In the genomic region with DNA sequence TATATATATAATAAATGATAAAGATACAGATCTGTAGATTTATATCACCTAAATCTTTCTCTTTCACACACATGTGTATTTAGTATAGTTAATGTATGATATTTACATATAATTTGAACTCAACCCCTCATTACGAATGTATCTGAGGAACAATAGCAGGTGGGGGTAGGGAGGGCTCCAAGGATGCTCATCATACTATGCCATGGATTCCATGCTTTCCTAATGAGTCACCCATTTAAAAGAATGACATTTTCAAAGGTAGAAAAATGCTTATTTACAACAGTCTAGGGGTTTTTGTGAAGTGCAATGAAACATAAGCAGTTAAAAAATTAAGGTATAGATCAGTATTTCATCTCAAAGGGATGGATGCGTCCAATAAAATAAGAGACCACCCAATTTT, we compare ENCODE assay signal across 23 cellular contexts.
DNase-seq lines count a peak whose midpoint lies in the region; ATAC-seq, FAIRE-seq and TF ChIP-seq lines count a peak whose summit lies in the region.
"Had no signal": no experiment of that assay in that cellular context is flagged by ENCODE, and none has a peak within 500 bp of the region (broad histone marks: within the 10 kb centered on the region; RNA-seq: fewer than 3 reads in every experiment).

No MANE protein-coding gene starts in this region.

- no peaks in the 10 kb centered on the region for H4K20me1 ChIP-seq in endothelial cell of umbilical vein (replicated peaks; ENCODE audit: control insufficient read depth, extremely low read depth, insufficient read depth, low read length)

- H3K4me1 ChIP-seq in HUES48 (ENCODE audit: control insufficient read depth, insufficient read depth, low read length), result peaks cover 33% of the 10 kb centered on the region
- no peaks in the 10 kb centered on the region for H3K4me1 ChIP-seq in endothelial cell of umbilical vein (ENCODE audit: control insufficient read depth, extremely low read depth, insufficient read depth, low read length)
- H3K4me1 ChIP-seq in neuronal stem cell (ENCODE audit: control insufficient read depth in 2 of 2, insufficient read depth in 1 of 2, low read depth in 1 of 2, low read length in 2 of 2), result peaks cover 0 to 10% of the 10 kb centered on the region in 2 donors
- no peaks in the 10 kb centered on the region for H3K4me1 ChIP-seq in left ventricle myocardium inferior

- no peak overlapping the region for H4K91ac ChIP-seq in neuronal stem cell (ENCODE audit: low read depth, low read length, poor library complexity)

- WGBS in neuronal stem cell (ENCODE audit: extremely low coverage in 2 of 2, insufficient read length in 2 of 2, insufficient replicate concordance in 1 of 2), 2 donors, result no CpG with 5 or more reads among the region's 2 CpGs

- FAIRE-seq in endothelial cell of umbilical vein (lab: Jason Lieb, UNC), result no peak
- FAIRE-seq: D721Med, H54, RCC 7860 had no signal

- H3K4me2 ChIP-seq in endothelial cell of umbilical vein (ENCODE audit: insufficient read depth, low read length) (no peak overlapping the region), neuronal stem cell (ENCODE audit: insufficient read depth, low read length, poor library complexity, severe bottlenecking) (no peak overlapping the region)
- H3K4me2 ChIP-seq: KMS-11 had no signal

- POLR2A ChIA-PET in WTC11 (lab: Charles Lee), result no interaction called here
- POLR2A ChIA-PET in endothelial cell of umbilical vein (lab: Charles Lee), result no interaction called here

- no peak overlapping the region for H2AFZ ChIP-seq in endothelial cell of umbilical vein (ENCODE audit: low read depth, low read length)
- no peak overlapping the region for H2AFZ ChIP-seq in neuronal stem cell (ENCODE audit: low read length)

- H3K4me3 Mint-ChIP-seq in WTC11, result no peak overlapping the region
- H3K4me3 Mint-ChIP-seq: CD14-positive monocyte had no signal

- H3K18ac ChIP-seq in neuronal stem cell (ENCODE audit: low read length), result no peak overlapping the region

- no peak overlapping the region for H2BK15ac ChIP-seq in neuronal stem cell (ENCODE audit: low read length)

- H3K36me3 ChIP-seq in HUES48 (ENCODE audit: control insufficient read depth, insufficient read depth, low read length) (no peaks in the 10 kb centered on the region), endothelial cell of umbilical vein (ENCODE audit: control insufficient read depth in 2 of 2, extremely low read depth in 1 of 2, insufficient read depth in 2 of 2, low read length in 2 of 2) (no peaks in the 10 kb centered on the region), neuronal stem cell (replicated peaks in 1 of 2; ENCODE audit: control insufficient read depth in 2 of 2, insufficient read depth in 2 of 2, low read length in 2 of 2) (no peaks in the 10 kb centered on the region), MG63 (no peaks in the 10 kb centered on the region), left ventricle myocardium inferior (no peaks in the 10 kb centered on the region)
- H3K36me3 ChIP-seq: SJSA1 had no signal

- H3K27me3 ChIP-seq in HUES48 (ENCODE audit: control insufficient read depth, insufficient read depth, low read length), result no peaks in the 10 kb centered on the region
- H3K27me3 ChIP-seq in endothelial cell of umbilical vein (ENCODE audit: control insufficient read depth in 2 of 2, insufficient read depth in 2 of 2, low read length in 2 of 2), result no peaks in the 10 kb centered on the region
- no peaks in the 10 kb centered on the region for H3K27me3 ChIP-seq in neuronal stem cell (ENCODE audit: control insufficient read depth in 3 of 3, insufficient read depth in 3 of 3, low read depth in 1 of 3, low read length in 3 of 3)
- no peaks in the 10 kb centered on the region for H3K27me3 ChIP-seq in MG63
- no peaks in the 10 kb centered on the region for H3K27me3 ChIP-seq in left ventricle myocardium inferior (ENCODE audit: low read depth)
- H3K27me3 ChIP-seq: SJSA1 had no signal

- no peak overlapping the region for H3K4ac ChIP-seq in neuronal stem cell (ENCODE audit: low read length)

- no peak overlapping the region for H2BK12ac ChIP-seq in neuronal stem cell (ENCODE audit: low read length)

- CTCF ChIA-PET in WTC11 (lab: Charles Lee), result no interaction called here
- CTCF ChIA-PET in endothelial cell of umbilical vein (lab: Charles Lee), result interaction anchor here (0.9 kb wide), 1 partner anchor 15 kb away, joined by 3 read pairs; no protein-coding TSS in a partner anchor

- H3K9me3 Mint-ChIP-seq in WTC11, result no peaks in the 10 kb centered on the region

- H3K27ac ChIP-seq in HUES48 (ENCODE audit: low read depth, low read length) (peak overlapping the region; percentile 98), endothelial cell of umbilical vein (ENCODE audit: insufficient read depth, low read depth, low read length) (no peak overlapping the region), neuronal stem cell (replicated peaks; ENCODE audit: low read length) (peak overlapping the region; percentile 50), left ventricle myocardium inferior (replicated peaks) (no peak overlapping the region)
- H3K27ac ChIP-seq: KMS-11, SJSA1 had no signal

- BruUV-seq in endothelial cell of umbilical vein (replicated peaks; lab: Mats Ljungman, UMichigan), result no TSS peak

- H3K9me3 ChIP-seq in HUES48 (ENCODE audit: control insufficient read depth, insufficient read depth, low read length), result no peaks in the 10 kb centered on the region
- H3K9me3 ChIP-seq in endothelial cell of umbilical vein (replicated peaks; ENCODE audit: control insufficient read depth, insufficient read depth, low read length), result no peaks in the 10 kb centered on the region
- H3K9me3 ChIP-seq in neuronal stem cell (replicated peaks in 1 of 2; ENCODE audit: control insufficient read depth in 2 of 2, insufficient read depth in 1 of 2, low read depth in 1 of 2, low read length in 2 of 2), result no peaks in the 10 kb centered on the region
- no peaks in the 10 kb centered on the region for H3K9me3 ChIP-seq in MG63
- H3K9me3 ChIP-seq in left ventricle myocardium inferior (replicated peaks), result no peaks in the 10 kb centered on the region
- H3K9me3 ChIP-seq: SJSA1 had no signal

- TF ChIP-seq POLR2A in endothelial cell of umbilical vein (IDR thresholded peaks at IDR 0.05; ENCODE audit: low read depth, low read length), result no peak

- 0 out of 2 replicates have a peak overlapping the region, but pooled peaks have one; percentile 11 for H3K4me3 ChIP-seq in HUES48 (ENCODE audit: low read depth, low read length)
- H3K4me3 ChIP-seq in endothelial cell of umbilical vein (replicated peaks in 1 of 3; ENCODE audit: insufficient read depth in 1 of 3, low read depth in 1 of 3, low read length in 3 of 3), result no peak overlapping the region
- no peak overlapping the region for H3K4me3 ChIP-seq in neuronal stem cell (ENCODE audit: low read length in 2 of 2)
- H3K4me3 ChIP-seq in MG63, result no peak overlapping the region
- H3K4me3 ChIP-seq in left ventricle myocardium inferior, result no peak overlapping the region
- H3K4me3 ChIP-seq: SJSA1 had no signal

- H3K9ac ChIP-seq in HUES48 (ENCODE audit: low read depth, low read length) (no peak overlapping the region), endothelial cell of umbilical vein (replicated peaks; ENCODE audit: extremely low read depth, insufficient read depth, low read length) (no peak overlapping the region), neuronal stem cell (ENCODE audit: low read depth, low read length, poor library complexity) (no peak overlapping the region)
- H3K9ac ChIP-seq: KMS-11 had no signal

- no peaks in the 10 kb centered on the region for H3K9me1 ChIP-seq in endothelial cell of umbilical vein (replicated peaks; ENCODE audit: control insufficient read depth, extremely low read depth, insufficient read depth, low read length)

- no peaks in the 10 kb centered on the region for H3K79me2 ChIP-seq in endothelial cell of umbilical vein (ENCODE audit: control insufficient read depth, insufficient read depth, low read length)

- no peak overlapping the region for H3K14ac ChIP-seq in neuronal stem cell (ENCODE audit: low read length)

- peaks cover 31% of the 10 kb centered on the region for H3K4me1 Mint-ChIP-seq in WTC11
- H3K4me1 Mint-ChIP-seq: CD14-positive monocyte had no signal

- no peak overlapping the region for H3K23ac ChIP-seq in neuronal stem cell (ENCODE audit: low read depth, low read length, poor library complexity)

- H2AK5ac ChIP-seq in neuronal stem cell (ENCODE audit: low read depth, low read length), result no peak overlapping the region

- intact Hi-C loops in endothelial cell of umbilical vein (cut with micrococcal nuclease), result no loop called here
- intact Hi-C loops in left ventricle myocardium inferior (cut with micrococcal nuclease), result no loop called here

- DNase-seq in WTC11 (ENCODE audit: low spot score) (no peak), endothelial cell of umbilical vein (ENCODE audit: low read depth, low spot score) (no peak), neuronal stem cell (ENCODE audit: low spot score) (no peak), MG63 (no peak), HCEC 1CT (no peak), left ventricle myocardium inferior (no peak)
- DNase-seq in activated CD4-positive, alpha-beta T cell treated with anti-CD3 and anti-CD28 coated beads for 48 hours, result no peak
- DNase-seq: DMS53, GF-D8, MV-4-11, NCI-H1694 treated with DMSO at 0.1 percent for 48 hours, NCI-H2081 treated with DMSO at 0.1 percent for 48 hours, NCI-H2171 treated with DMSO at 0.1 percent for 48 hours, NCI-H524 treated with DMSO at 0.1 percent for 48 hours, NCI-H82 had no signal

- TF ChIP-seq CTCF in WTC11 (IDR thresholded peaks at IDR 0.05), result no peak
- no peak for TF ChIP-seq CTCF in endothelial cell of umbilical vein (IDR thresholded peaks at IDR 0.05; ENCODE audit: extremely low read depth in 1 of 2, insufficient read depth in 1 of 2, low read depth in 1 of 2, low read length in 2 of 2)
- no peak for TF ChIP-seq CTCF in left ventricle myocardium inferior (IDR thresholded peaks at IDR 0.05; ENCODE audit: borderline replicate concordance)

- H2BK5ac ChIP-seq in neuronal stem cell (ENCODE audit: low read length), result no peak overlapping the region

- no peaks in the 10 kb centered on the region for H3K36me3 Mint-ChIP-seq in WTC11
- H3K36me3 Mint-ChIP-seq: CD14-positive monocyte had no signal

- H3K79me1 ChIP-seq in neuronal stem cell (ENCODE audit: low read depth, low read length), result no peaks in the 10 kb centered on the region

- no peak overlapping the region for H2BK120ac ChIP-seq in neuronal stem cell (ENCODE audit: low read depth, low read length)

- dilution Hi-C loops in endothelial cell of umbilical vein (cut with MboI; ENCODE audit: extremely low pct_ligation_motif_present, low sequenced_read_pairs), result no loop called here

- ATAC-seq in WTC11, result peak; percentile 34; the same call in 1 of the 2 replicates
- ATAC-seq: Right ventricle myocardium inferior had no signal

- H3K27ac Mint-ChIP-seq in WTC11, result 0 out of 2 replicates have a peak overlapping the region, but pooled peaks have one; percentile 11
- H3K27ac Mint-ChIP-seq: CD14-positive monocyte had no signal

- no peaks in the 10 kb centered on the region for H3K27me3 Mint-ChIP-seq in WTC11 (ENCODE audit: low read depth)

- H4K8ac ChIP-seq in neuronal stem cell (ENCODE audit: low read depth, low read length), result no peak overlapping the region

TF ChIP-seq in WTC11, 78 proteins besides CTCF, POLR2A, EP300 and RAD21 (continues in another document):
- TF ChIP-seq NR3C1 (CRISPR knock-in tag; conservative IDR thresholded peaks at IDR 0.05; ENCODE audit: low read depth), result no peak

TF ChIP-seq in endothelial cell of umbilical vein, 7 proteins besides CTCF, POLR2A, EP300 and RAD21 (continues in another document):
- TF ChIP-seq MYC (IDR thresholded peaks at IDR 0.05; ENCODE audit: low read depth, low read length), result no peak

Comparison
In these comparisons a context has a peak if more than half of its experiments do, and no peak if none do; other contexts are left out.
1. H3K27ac ChIP-seq: peak in HUES48 (single experiment) and neuronal stem cell (single experiment); none in endothelial cell of umbilical vein (single experiment) and left ventricle myocardium inferior (single experiment).